1 cellular context compared by ENCODE assay signal in genomic region chr6:96649926-96650325, GRCh38.
TF ChIP-seq lines count a peak whose summit lies in the region.

No MANE protein-coding gene starts in this region.

TF ChIP-seq in GM12878, 131 proteins besides CTCF, POLR2A, EP300 and RAD21 (continued from another document):
- TF ChIP-seq ZBTB40 (IDR thresholded peaks at IDR 0.05; ENCODE audit: borderline replicate concordance) (no peak), MEF2B (IDR thresholded peaks at IDR 0.05; ENCODE audit: partially characterized antibody, poor library complexity, severe bottlenecking) (peak; percentile 31), NFIC (IDR thresholded peaks at IDR 0.05; ENCODE audit: low read depth, low read length) (0 out of 2 replicates have a peak, but pooled peaks have one; percentile 19)
